ENCODE assay signal across 9 cellular contexts in genomic region chr1:145751491-145752021, GRCh38. TPM values are rescaled to one million over a fixed set of nuclear protein-coding genes. Genes with fewer than 3 reads are reported as not detected.
A peak's percentile ranks its signal among the peaks of the same experiment; 100 is the strongest.
DNase-seq lines count a peak whose midpoint lies in the region; ATAC-seq and TF ChIP-seq lines count a peak whose summit lies in the region.
"Had no signal": no experiment of that assay in that cellular context is flagged by ENCODE, and none has a peak within 500 bp of the region (broad histone marks: within the 10 kb centered on the region; RNA-seq: fewer than 3 reads in every experiment).

No MANE protein-coding gene starts in this region.

- no peak for TF ChIP-seq CTCF in HCT116 (IDR thresholded peaks at IDR 0.05 in 2 of 3, conservative IDR thresholded peaks at IDR 0.05 in 1 of 3; ENCODE audit: borderline replicate concordance in 1 of 3, insufficient read depth in 1 of 3, low read depth in 2 of 3, low read length in 2 of 3)
- no peak for TF ChIP-seq CTCF in GM13976 (IDR thresholded peaks at IDR 0.05; ENCODE audit: borderline replicate concordance, control extremely low read depth, extremely low read depth, insufficient read depth, missing control alignments)
- no peak for TF ChIP-seq CTCF in left ventricle myocardium inferior (IDR thresholded peaks at IDR 0.05; ENCODE audit: borderline replicate concordance)

- H3K27ac ChIP-seq in HCT116 (ENCODE audit: low read depth, low read length): peak overlapping the region; percentile 25; the same call in 1 of the 2 replicates
- H3K27ac ChIP-seq in Karpas-422 (ENCODE audit: low read length): no peak overlapping the region
- no peak overlapping the region for H3K27ac ChIP-seq in left ventricle myocardium inferior (replicated peaks)

- peaks cover 3 to 18% of the 10 kb centered on the region in 2 experiments; a peak in 3 of 4 replicates for H3K36me3 ChIP-seq in HCT116 (ENCODE audit: control insufficient read depth in 1 of 2, insufficient read depth in 2 of 2, low read length in 2 of 2)
- H3K36me3 ChIP-seq in Karpas-422 (ENCODE audit: insufficient read depth, low read length): peaks cover 4% of the 10 kb centered on the region; the same call in 1 of the 2 replicates
- peaks cover 85% of the 10 kb centered on the region for H3K36me3 ChIP-seq in left ventricle myocardium inferior

- H3K9ac ChIP-seq in HCT116 (ENCODE audit: low read length): no peak overlapping the region
- H3K9ac ChIP-seq in Karpas-422 (ENCODE audit: low read length): no peak overlapping the region

- ATAC-seq in HCT116: no peak
- ATAC-seq in Right ventricle myocardium superior (ENCODE audit: poor library complexity): no peak
- ATAC-seq: activated CD4-positive, CD25-positive, alpha-beta regulatory T cell treated with anti-CD3 and anti-CD28 coated beads, Interleukin-2, amount 50 U/mL, for 24 hours had no signal

- no TSS peak for BruUV-seq in HCT116 (replicated peaks; lab: Mats Ljungman, UMichigan)

- RAD21 ChIA-PET in HCT116 (lab: Charles Lee; ENCODE audit: low non-redundant PET in 1 of 2, low total read pairs in 2 of 2, uncharacterized antibody in 2 of 2, unreplicated experiment in 2 of 2): no interaction called here

- DNase-seq in HCT116 (ENCODE audit: low read depth, low spot score): no peak
- DNase-seq in astrocyte of the hippocampus (ENCODE audit: low read depth, low spot score): peak; percentile 91
- DNase-seq in inferior parietal cortex (ENCODE audit: extremely low spot score): peak; percentile 59
- peak; percentile 68 for DNase-seq in superior temporal gyrus (ENCODE audit: extremely low spot score)
- DNase-seq in GM13976 (ENCODE audit: low spot score): no peak
- no peak for DNase-seq in Karpas-422
- DNase-seq in Right ventricle myocardium superior: no peak
- no peak for DNase-seq in left ventricle myocardium inferior

- H2AFZ ChIP-seq in HCT116 (ENCODE audit: low read depth, low read length, poor library complexity, severe bottlenecking) (no peak overlapping the region), Karpas-422 (ENCODE audit: low read length) (no peak overlapping the region)

- no peaks in the 10 kb centered on the region for H3K9me2 ChIP-seq in HCT116 (ENCODE audit: insufficient read depth)
- H3K9me2 ChIP-seq in Karpas-422 (replicated peaks; ENCODE audit: insufficient read depth, low read length): no peaks in the 10 kb centered on the region

- H3K4me2 ChIP-seq in HCT116 (ENCODE audit: low read length) (no peak overlapping the region), Karpas-422 (ENCODE audit: low read depth, low read length, poor library complexity, severe bottlenecking) (no peak overlapping the region)

- no peak for TF ChIP-seq RAD21 in HCT116 (IDR thresholded peaks at IDR 0.05; ENCODE audit: low read depth)

- H3K79me2 ChIP-seq in HCT116 (ENCODE audit: insufficient read depth, low read length): no peaks in the 10 kb centered on the region
- no peaks in the 10 kb centered on the region for H3K79me2 ChIP-seq in Karpas-422 (ENCODE audit: low read length)

- H4K20me1 ChIP-seq in HCT116 (ENCODE audit: insufficient read depth) (no peaks in the 10 kb centered on the region), Karpas-422 (ENCODE audit: insufficient read depth, low read depth, low read length) (no peaks in the 10 kb centered on the region)

- H3K9me3 ChIP-seq in HCT116 (ENCODE audit: control insufficient read depth in 1 of 2, insufficient read depth in 1 of 2, low read depth in 1 of 2, low read length in 2 of 2): no peaks in the 10 kb centered on the region
- H3K9me3 ChIP-seq in Karpas-422 (ENCODE audit: low read length): no peaks in the 10 kb centered on the region
- no peaks in the 10 kb centered on the region for H3K9me3 ChIP-seq in left ventricle myocardium inferior (replicated peaks)

- TF ChIP-seq POLR2A in HCT116 (IDR thresholded peaks at IDR 0.05; ENCODE audit: borderline replicate concordance, extremely low read depth, insufficient read depth, insufficient read length): no peak

- intact Hi-C loops in HCT116 (cut with micrococcal nuclease): no loop called here
- intact Hi-C loops in Right ventricle myocardium superior (cut with DNase I): no loop called here
- intact Hi-C loops in left ventricle myocardium inferior (cut with micrococcal nuclease): no loop called here

- in situ Hi-C loops in GM13976 (cut with MboI; ENCODE audit: low sequenced_read_pairs, unreplicated experiment): no loop called here

- CTCF ChIA-PET in HCT116 (lab: Charles Lee): no interaction called here

- H3K4me1 ChIP-seq in HCT116 (ENCODE audit: control insufficient read depth in 1 of 2, insufficient read depth in 2 of 2, low read length in 2 of 2) (peaks cover 0 to 5% of the 10 kb centered on the region in 2 experiments; a peak in 2 of 4 replicates), Karpas-422 (ENCODE audit: low read length) (peaks cover 5% of the 10 kb centered on the region), left ventricle myocardium inferior (peaks cover 16% of the 10 kb centered on the region)

- H3K4me3 ChIP-seq in HCT116 (replicated peaks in 1 of 2; ENCODE audit: low read depth in 1 of 2, low read length in 2 of 2): no peak overlapping the region
- H3K4me3 ChIP-seq in Karpas-422 (ENCODE audit: low read length): no peak overlapping the region
- no peak overlapping the region for H3K4me3 ChIP-seq in left ventricle myocardium inferior

- POLR2A ChIA-PET in HCT116 (lab: Charles Lee): no interaction called here

- H3K27me3 ChIP-seq in HCT116 (ENCODE audit: insufficient read depth, low read length) (no peaks in the 10 kb centered on the region), Karpas-422 (ENCODE audit: low read length) (no peaks in the 10 kb centered on the region), left ventricle myocardium inferior (ENCODE audit: low read depth) (no peaks in the 10 kb centered on the region)

TF ChIP-seq in HCT116, 20 proteins besides CTCF, POLR2A, EP300 and RAD21:
- TF ChIP-seq CBX3 (IDR thresholded peaks at IDR 0.05; ENCODE audit: low read depth) (no peak), ZNF274 (IDR thresholded peaks at IDR 0.05; ENCODE audit: low read depth, low read length) (no peak), TCF7L2 (IDR thresholded peaks at IDR 0.05; ENCODE audit: borderline replicate concordance, extremely low read depth, insufficient read depth, insufficient read length) (no peak), CEBPB (IDR thresholded peaks at IDR 0.05; ENCODE audit: low read depth) (no peak), EZH2 (IDR thresholded peaks at IDR 0.05) (no peak), ZBTB33 (IDR thresholded peaks at IDR 0.05; ENCODE audit: extremely low read depth, insufficient replicate concordance, low read length) (no peak), ELF1 (IDR thresholded peaks at IDR 0.05; ENCODE audit: borderline replicate concordance, low read depth) (no peak), YY1 (IDR thresholded peaks at IDR 0.05; ENCODE audit: extremely low read depth, insufficient replicate concordance, low read depth, low read length) (no peak), EZH2phosphoT487 (IDR thresholded peaks at IDR 0.05; ENCODE audit: borderline replicate concordance) (no peak), REST (IDR thresholded peaks at IDR 0.05; ENCODE audit: low read depth) (no peak)

RNA-seq across cellular contexts. Expression of gene CD160, which starts 32.3 kb away (rescaled TPM):
- total RNA-seq in HCT116 (2021; ENCODE audit: unreplicated experiment): not detected
- 0.05 and 0.34 TPM in 2 replicates for polyA plus RNA-seq in HCT116 (2012)
- not detected in 2 replicates for total RNA-seq in Karpas-422 (2014; rRNA removed; shearing (Covaris generic); ENCODE audit: low replicate concordance)
- not detected for total RNA-seq in Right ventricle myocardium superior
- total RNA-seq in left ventricle myocardium inferior: not detected

RNA-seq across cellular contexts. Expression of gene PDZK1, which starts 44.4 kb away (rescaled TPM):
- total RNA-seq in HCT116 (2021; ENCODE audit: unreplicated experiment): 0.27 TPM
- polyA plus RNA-seq in HCT116 (2012): 0.25 TPM in 1 of 2 replicates, not detected in the other
- not detected in 2 replicates for total RNA-seq in Karpas-422 (2014; rRNA removed; shearing (Covaris generic); ENCODE audit: low replicate concordance)
- not detected for total RNA-seq in Right ventricle myocardium superior
- total RNA-seq in left ventricle myocardium inferior: 0.16 TPM

Comparison
In these comparisons a context has a peak if more than half of its experiments do, and no peak if none do; other contexts are left out.
1. DNase-seq: peak in astrocyte of the hippocampus (single experiment), inferior parietal cortex (single experiment) and superior temporal gyrus (single experiment); none in HCT116 (single experiment), GM13976 (single experiment), Karpas-422 (single experiment), Right ventricle myocardium superior (single experiment) and left ventricle myocardium inferior (single experiment).